ENCODE assay signal across 18 cellular contexts in the genomic region with DNA sequence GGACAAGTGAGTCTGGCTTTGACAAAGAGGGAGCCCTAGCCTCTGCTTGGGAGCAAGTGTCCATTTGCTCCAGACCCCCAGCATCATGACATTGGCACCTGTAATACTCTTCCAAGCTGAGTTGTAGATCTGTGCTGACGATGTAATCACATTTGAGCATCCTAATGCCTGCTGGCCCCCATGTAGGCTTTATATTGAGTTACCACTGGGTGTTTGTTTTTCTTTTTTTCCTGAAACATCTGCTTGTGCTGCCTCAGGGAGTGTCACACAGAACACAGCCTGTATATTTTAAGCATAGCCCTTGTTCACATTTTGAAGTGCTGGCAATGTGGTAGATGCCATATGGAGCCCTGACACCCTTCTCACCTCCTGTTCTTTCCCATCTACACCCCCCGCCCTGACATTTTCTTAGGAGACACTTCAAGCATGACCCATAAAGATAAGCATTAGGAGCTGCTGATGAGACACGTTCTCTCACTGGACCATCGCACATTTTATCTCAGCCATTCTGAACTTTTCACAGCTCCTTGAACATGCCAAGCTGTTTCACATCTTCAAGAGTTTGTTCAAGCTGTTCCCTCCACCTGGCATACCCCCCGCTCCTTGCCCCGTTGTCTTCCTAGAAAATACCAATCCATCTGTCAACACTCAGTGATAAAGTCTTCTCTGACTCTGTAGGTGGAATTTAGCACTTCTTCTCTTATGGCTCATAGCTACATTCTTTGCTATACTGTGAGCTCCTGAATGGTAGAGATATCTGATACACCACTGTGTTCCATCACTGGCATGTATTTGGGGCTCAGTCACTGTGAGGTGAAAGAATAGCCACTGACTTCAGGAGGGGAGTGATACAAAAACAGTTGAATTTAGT.
A peak's percentile ranks its signal among the peaks of the same experiment; 100 is the strongest.
DNase-seq lines count a peak whose midpoint lies in the region; ATAC-seq and TF ChIP-seq lines count a peak whose summit lies in the region.
"Had no signal": no experiment of that assay in that cellular context is flagged by ENCODE, and none has a peak within 500 bp of the region (broad histone marks: within the 10 kb centered on the region; RNA-seq: fewer than 3 reads in every experiment).

No MANE protein-coding gene starts in this region.

- H3F3A ChIP-seq in PC-3 (ENCODE audit: low read length, unreplicated experiment) = peaks cover 9% of the 10 kb centered on the region

- H2AFZ ChIP-seq in PC-3 (ENCODE audit: low read length) = no peak overlapping the region

- no TSS peak for BruUV-seq in PC-3 (replicated peaks; lab: Mats Ljungman, UMichigan)

- no peak overlapping the region for H3K27ac Mint-ChIP-seq in activated CD4-positive, alpha-beta T cell treated with anti-CD3 and anti-CD28 coated beads, Interleukin-2, amount 10 ng/mL, durations not matched to agents 7 days and 5 days
- H3K27ac Mint-ChIP-seq: activated naive CD8-positive, alpha-beta T cell treated with anti-CD3 and anti-CD28 coated beads for 36 hours had no signal

- no peak overlapping the region for H3K9ac ChIP-seq in PC-3 (ENCODE audit: low read length)

- peaks cover 8% of the 10 kb centered on the region for H3K36me3 Mint-ChIP-seq in activated CD4-positive, alpha-beta T cell treated with anti-CD3 and anti-CD28 coated beads, Interleukin-2, amount 10 ng/mL, durations not matched to agents 7 days and 5 days (ENCODE audit: low read depth)

- ATAC-seq in PC-3 = no peak
- ATAC-seq: activated T-cell treated with anti-CD3 and anti-CD28 coated beads, Interleukin-2, amount 50 U/mL, for 4 hours had no signal

- H3K27me3 Mint-ChIP-seq in activated CD4-positive, alpha-beta T cell treated with anti-CD3 and anti-CD28 coated beads, Interleukin-2, amount 10 ng/mL, durations not matched to agents 7 days and 5 days = no peaks in the 10 kb centered on the region
- H3K27me3 Mint-ChIP-seq: activated naive CD8-positive, alpha-beta T cell treated with anti-CD3 and anti-CD28 coated beads for 36 hours had no signal

- no peak overlapping the region for H3K4me3 Mint-ChIP-seq in activated CD4-positive, alpha-beta T cell treated with anti-CD3 and anti-CD28 coated beads, Interleukin-2, amount 10 ng/mL, durations not matched to agents 7 days and 5 days
- H3K4me3 Mint-ChIP-seq: activated naive CD8-positive, alpha-beta T cell treated with anti-CD3 and anti-CD28 coated beads for 36 hours; activated T-cell treated with anti-CD3 and anti-CD28 coated beads, Interleukin-2, amount 50 U/mL, for 4 hours had no signal

- in situ Hi-C loops in GM13977 (cut with MboI; ENCODE audit: low pct_unique_long_range_greater_than_20kb, low sequenced_read_pairs, unreplicated experiment) = no loop called here

- intact Hi-C loops in PC-3 (cut with micrococcal nuclease) = loop anchor here (10.0 kb wide), 2 partner anchors 67 to 307 kb away; no protein-coding TSS in a partner anchor

- TF ChIP-seq CTCF in GM13977 (IDR thresholded peaks at IDR 0.05; ENCODE audit: extremely low read depth, insufficient read depth, missing control alignments) (no peak), PC-3 (conservative IDR thresholded peaks at IDR 0.05; ENCODE audit: low read depth, low read length) (no peak)

- peaks cover 25% of the 10 kb centered on the region for H3K4me1 ChIP-seq in PC-3 (ENCODE audit: insufficient read depth, low read length)

- H3K9me2 ChIP-seq in PC-3 (replicated peaks; ENCODE audit: low read length) = no peaks in the 10 kb centered on the region

- H3K9me3 Mint-ChIP-seq in activated CD4-positive, alpha-beta T cell treated with anti-CD3 and anti-CD28 coated beads, Interleukin-2, amount 10 ng/mL, durations not matched to agents 7 days and 5 days = no peaks in the 10 kb centered on the region
- H3K9me3 Mint-ChIP-seq: activated naive CD8-positive, alpha-beta T cell treated with anti-CD3 and anti-CD28 coated beads for 36 hours; activated T-cell treated with anti-CD3 and anti-CD28 coated beads, Interleukin-2, amount 50 U/mL, for 4 hours had no signal

- no peak overlapping the region for H3K4me3 ChIP-seq in PC-3 (ENCODE audit: low read length)
- H3K4me3 ChIP-seq: cardiac muscle cell, SJSA1 had no signal

- H3K9me3 ChIP-seq in PC-3 (ENCODE audit: low read length) = no peaks in the 10 kb centered on the region
- H3K9me3 ChIP-seq: SJSA1 had no signal

- CTCF ChIA-PET in PC-3 (lab: Charles Lee) = no interaction called here
- CTCF ChIA-PET in activated CD4-positive, alpha-beta T cell treated with anti-CD3 and anti-CD28 coated beads, Interleukin-2, amount 10 ng/mL, durations not matched to agents 7 days and 5 days (lab: Charles Lee) = no interaction called here

- H3K27me3 ChIP-seq in PC-3 (ENCODE audit: low read length) = no peaks in the 10 kb centered on the region
- H3K27me3 ChIP-seq: SJSA1 had no signal

- H4K20me1 ChIP-seq in PC-3 (ENCODE audit: low read length) = no peaks in the 10 kb centered on the region

- no peaks in the 10 kb centered on the region for H3K79me2 ChIP-seq in PC-3 (ENCODE audit: low read length)

- no peaks in the 10 kb centered on the region for H3K36me3 ChIP-seq in PC-3 (ENCODE audit: low read depth, low read length)
- H3K36me3 ChIP-seq: cardiac muscle cell had no signal

- H3K4me2 ChIP-seq in PC-3 (ENCODE audit: low read length) = no peak overlapping the region

- POLR2A ChIA-PET in PC-3 (lab: Charles Lee; ENCODE audit: unreplicated experiment) = no interaction called here
- POLR2A ChIA-PET in activated CD4-positive, alpha-beta T cell treated with anti-CD3 and anti-CD28 coated beads, Interleukin-2, amount 10 ng/mL, durations not matched to agents 7 days and 5 days (lab: Charles Lee) = no interaction called here

- H3K4me1 Mint-ChIP-seq in activated CD4-positive, alpha-beta T cell treated with anti-CD3 and anti-CD28 coated beads, Interleukin-2, amount 10 ng/mL, durations not matched to agents 7 days and 5 days = peaks cover 8% of the 10 kb centered on the region

- DNase-seq in NCI-H1092 treated with DMSO at 0.1 percent for 48 hours (lab: John Stamatoyannopoulos, UW) (peak; percentile 59), NCI-H1092 (lab: John Stamatoyannopoulos, UW) (no peak), EH (ENCODE audit: low read depth) (peak; percentile 26), NCI-H510A treated with DMSO at 0.1 percent for 48 hours (lab: John Stamatoyannopoulos, UW) (peak; percentile 18), kidney glomerular epithelial cell (lab: John Stamatoyannopoulos, UW) (peak; percentile 44), GM13977 (ENCODE audit: low spot score) (no peak), PC-3 (no peak)
- no peak for DNase-seq in activated CD4-positive, alpha-beta T cell treated with anti-CD3 and anti-CD28 coated beads, Interleukin-2, amount 10 ng/mL, durations not matched to agents 7 days and 5 days
- DNase-seq: activated CD4-positive, alpha-beta T cell treated with anti-CD3 and anti-CD28 coated beads, Interleukin-2, amount 50 U/mL, for 1 hour; activated naive CD8-positive, alpha-beta T cell treated with anti-CD3 and anti-CD28 coated beads for 36 hours; activated T-cell treated with anti-CD3 and anti-CD28 coated beads, Interleukin-2, amount 50 U/mL, for 4 hours; effector memory CD4-positive, alpha-beta T cell; occipital lobe; small intestine; stimulated activated naive CD4-positive, alpha-beta T cell; trophoblast cell had no signal

- no peak overlapping the region for H3K27ac ChIP-seq in PC-3 (ENCODE audit: low read length)
- H3K27ac ChIP-seq: cardiac muscle cell, SJSA1 had no signal

Comparison
In these comparisons a context has a peak if more than half of its experiments do, and no peak if none do; other contexts are left out.
1. DNase-seq: peak in NCI-H1092 treated with DMSO at 0.1 percent for 48 hours (single experiment), EH (single experiment), NCI-H510A treated with DMSO at 0.1 percent for 48 hours (single experiment) and kidney glomerular epithelial cell (single experiment); none in NCI-H1092 (single experiment), GM13977 (single experiment), PC-3 (single experiment) and activated CD4-positive, alpha-beta T cell treated with anti-CD3 and anti-CD28 coated beads, Interleukin-2, amount 10 ng/mL, durations not matched to agents 7 days and 5 days (single experiment).